9 cellular contexts compared by ENCODE assay signal in genomic region chr11:62502030-62502730, GRCh38. TPM values are rescaled to one million over a fixed set of nuclear protein-coding genes. Genes with fewer than 3 reads are reported as not detected.
DNase-seq lines count a peak whose midpoint lies in the region; ATAC-seq and TF ChIP-seq lines count a peak whose summit lies in the region.
"Had no signal": no experiment of that assay in that cellular context is flagged by ENCODE, and none has a peak within 500 bp of the region (broad histone marks: within the 10 kb centered on the region; RNA-seq: fewer than 3 reads in every experiment).

No MANE protein-coding gene starts in this region.

- H3K27me3 ChIP-seq in heart right ventricle (no peaks in the 10 kb centered on the region), neural progenitor cell (peaks cover 8% of the 10 kb centered on the region), upper lobe of right lung (no peaks in the 10 kb centered on the region)

- H3K27ac Mint-ChIP-seq in endothelial cell (ENCODE audit: unreplicated experiment) = no peak overlapping the region
- H3K27ac Mint-ChIP-seq in neural progenitor cell = peak overlapping the region; percentile 96
- no peak overlapping the region for H3K27ac Mint-ChIP-seq in Calu3 (ENCODE audit: unreplicated experiment)
- H3K27ac Mint-ChIP-seq in T-cell = peak overlapping the region in 1 of 2 donors; percentile 17

- TF ChIP-seq CTCF in heart right ventricle (IDR thresholded peaks at IDR 0.05) (no peak), endothelial cell (IDR thresholded peaks at IDR 0.05; ENCODE audit: unreplicated experiment) (no peak), neural progenitor cell (IDR thresholded peaks at IDR 0.05) (no peak), upper lobe of right lung (IDR thresholded peaks at IDR 0.05) (no peak), Calu3 (IDR thresholded peaks at IDR 0.05; ENCODE audit: unreplicated experiment) (no peak)

- H2AFZ ChIP-seq in neural progenitor cell (replicated peaks) = peak overlapping the region; percentile 36

- DNase-seq in heart right ventricle (no peak), Right ventricle myocardium superior (no peak), endothelial cell (ENCODE audit: low spot score) (no peak), neural progenitor cell (ENCODE audit: low spot score) (no peak), upper lobe of right lung (no peak), NCI-H446 treated with DMSO at 0.1 percent for 48 hours (lab: John Stamatoyannopoulos, UW) (no peak), Calu3 (no peak), T-cell (no peak)
- DNase-seq: activated CD4-positive, alpha-beta T cell treated with anti-CD3 and anti-CD28 coated beads, Interleukin-2, amount 50 U/mL, for 1 hour had no signal

- H3K27ac ChIP-seq in heart right ventricle (peak overlapping the region; percentile 44 to 89 (median 60)), neural progenitor cell (no peak overlapping the region), upper lobe of right lung (peak overlapping the region; percentile 68)

- H3K9ac ChIP-seq in neural progenitor cell = no peak overlapping the region

- WGBS in heart right ventricle, 2 donors = 27 to 34% methylated on average over 10 of the region's 10 CpGs

- H3K4me3 ChIP-seq in heart right ventricle = peak overlapping the region in 2 of 10 donors; percentile 1 to 10
- H3K4me3 ChIP-seq in neural progenitor cell = no peak overlapping the region
- no peak overlapping the region for H3K4me3 ChIP-seq in upper lobe of right lung

- no peaks in the 10 kb centered on the region for H3K36me3 ChIP-seq in heart right ventricle
- no peaks in the 10 kb centered on the region for H3K36me3 ChIP-seq in neural progenitor cell
- H3K36me3 ChIP-seq in upper lobe of right lung = no peaks in the 10 kb centered on the region

- no peaks in the 10 kb centered on the region for H3K9me3 ChIP-seq in heart right ventricle
- no peaks in the 10 kb centered on the region for H3K9me3 ChIP-seq in neural progenitor cell (ENCODE audit: low read depth)
- no peaks in the 10 kb centered on the region for H3K9me3 ChIP-seq in upper lobe of right lung

- H3F3A ChIP-seq in neural progenitor cell (ENCODE audit: low read depth) = peaks cover 44% of the 10 kb centered on the region

- ATAC-seq in heart right ventricle = no peak
- ATAC-seq in Right ventricle myocardium superior (ENCODE audit: poor library complexity) = no peak
- no peak for ATAC-seq in upper lobe of right lung
- no peak for ATAC-seq in T-cell (replicated peaks in 1 of 4)

- no peaks in the 10 kb centered on the region for H3K9me3 Mint-ChIP-seq in endothelial cell (ENCODE audit: unreplicated experiment)
- no peaks in the 10 kb centered on the region for H3K9me3 Mint-ChIP-seq in neural progenitor cell
- H3K9me3 Mint-ChIP-seq in Calu3 (ENCODE audit: low read depth, unreplicated experiment) = no peaks in the 10 kb centered on the region
- no peaks in the 10 kb centered on the region for H3K9me3 Mint-ChIP-seq in T-cell

- no peak overlapping the region for H3K4me2 ChIP-seq in neural progenitor cell

- peaks cover 16% of the 10 kb centered on the region for H3K27me3 Mint-ChIP-seq in endothelial cell (ENCODE audit: unreplicated experiment)
- H3K27me3 Mint-ChIP-seq in neural progenitor cell (ENCODE audit: insufficient read depth, low read depth) = peaks cover 12% of the 10 kb centered on the region
- no peaks in the 10 kb centered on the region for H3K27me3 Mint-ChIP-seq in Calu3 (ENCODE audit: unreplicated experiment)
- peaks cover 6 to 9% of the 10 kb centered on the region in 2 donors for H3K27me3 Mint-ChIP-seq in T-cell

- CTCF ChIA-PET in Calu3 (lab: Charles Lee) (no interaction called here), T-cell (lab: Charles Lee) (no interaction called here)

- no peaks in the 10 kb centered on the region for H3K36me3 Mint-ChIP-seq in endothelial cell (ENCODE audit: low read depth, unreplicated experiment)
- no peaks in the 10 kb centered on the region for H3K36me3 Mint-ChIP-seq in neural progenitor cell
- no peaks in the 10 kb centered on the region for H3K36me3 Mint-ChIP-seq in Calu3 (ENCODE audit: insufficient read depth, unreplicated experiment)
- H3K36me3 Mint-ChIP-seq in T-cell = no peaks in the 10 kb centered on the region

- BruUV-seq in Calu3 (replicated peaks; lab: Mats Ljungman, UMichigan) = no TSS peak

- H3K4me1 ChIP-seq in heart right ventricle (peaks cover 11 to 81% (median 76%) of the 10 kb centered on the region in 9 donors), neural progenitor cell (peaks cover 42% of the 10 kb centered on the region), upper lobe of right lung (peaks cover 26% of the 10 kb centered on the region)

- no peaks in the 10 kb centered on the region for H3K79me2 ChIP-seq in neural progenitor cell (ENCODE audit: low read depth)

- intact Hi-C loops in heart right ventricle (cut with DNase I) (loop anchor here in 3 of 10 donors (2.0 to 10.0 kb wide), 3 partner anchors 40 to 67 kb away; no protein-coding TSS in a partner anchor), Right ventricle myocardium superior (cut with DNase I) (no loop called here), upper lobe of right lung (cut with DNase I) (no loop called here), Calu3 (cut with micrococcal nuclease; ENCODE audit: unreplicated experiment) (no loop called here)

- H3K4me3 Mint-ChIP-seq in endothelial cell (ENCODE audit: unreplicated experiment) (peak overlapping the region; percentile 1), neural progenitor cell (peak overlapping the region; percentile 60), Calu3 (ENCODE audit: low read depth, unreplicated experiment) (no peak overlapping the region), T-cell (no peak overlapping the region)

- H3K4me1 Mint-ChIP-seq in endothelial cell (ENCODE audit: unreplicated experiment) = peaks cover 16% of the 10 kb centered on the region
- peaks cover 69% of the 10 kb centered on the region for H3K4me1 Mint-ChIP-seq in neural progenitor cell
- peaks cover 28% of the 10 kb centered on the region for H3K4me1 Mint-ChIP-seq in Calu3 (ENCODE audit: low read depth, unreplicated experiment)
- H3K4me1 Mint-ChIP-seq in T-cell = peaks cover 5 to 10% (median 6%) of the 10 kb centered on the region in 3 donors

- H4K20me1 ChIP-seq in neural progenitor cell (ENCODE audit: low read depth) = no peaks in the 10 kb centered on the region

- POLR2A ChIA-PET in T-cell (lab: Charles Lee) = no interaction called here

RNA-seq across cellular contexts. Expression of gene AHNAK, which starts 44.4 kb away (rescaled TPM):
- 100 to 1,000 TPM; 259 to 447 (median 386) TPM for total RNA-seq in heart right ventricle
- 100 to 1,000 TPM; 101 to 113 TPM for polyA plus RNA-seq in heart right ventricle
- total RNA-seq in Right ventricle myocardium superior = 318 TPM
- 136 TPM for total RNA-seq in endothelial cell (ENCODE audit: unreplicated experiment)
- 14.9 and 15.0 TPM in 2 replicates for total RNA-seq in neural progenitor cell (ENCODE audit: low replicate concordance)
- 819 TPM for total RNA-seq in upper lobe of right lung
- 246 and 253 TPM in 2 replicates for total RNA-seq in Calu3 (2022)
- 100 to 1,000 TPM; 267 to 636 (median 395) TPM for total RNA-seq in T-cell

Comparison
In these comparisons a context has a peak if more than half of its experiments do, and no peak if none do; other contexts are left out.
1. H3K4me3 Mint-ChIP-seq: peak in endothelial cell (single experiment) and neural progenitor cell (single experiment); none in Calu3 (single experiment) and T-cell (0 of 3).